Comparison of ENCODE assay signal across 21 cellular contexts in genomic region chr20:24747881-24748595, GRCh38.
"Had no signal": no experiment of that assay in that cellular context is flagged by ENCODE, and none has a peak within 500 bp of the region (broad histone marks: within the 10 kb centered on the region; RNA-seq: fewer than 3 reads in every experiment).

No MANE protein-coding gene starts in this region.

- H3K36me3 Mint-ChIP-seq: activated naive CD4-positive, alpha-beta T cell treated with anti-CD3 and anti-CD28 coated beads, Interleukin-2, amount 50 U/mL, for 24 hours; natural killer cell treated with Interleukin-12 subunit alpha and Interleukin-12 subunit beta and Interleukin-15 and Interleukin-18, amount 100 ng/mL, for 72 hours had no signal

- H3K4me1 ChIP-seq: lower lobe of right lung, tibial nerve, vagina had no signal

- H3K27ac ChIP-seq: epithelial cell of prostate, hepatocyte, lower lobe of right lung, neutrophil, tibial nerve, vagina, WERI-Rb-1 had no signal

- H3K9me3 ChIP-seq: lower lobe of right lung, neutrophil, vagina had no signal

- H3K27me3 ChIP-seq: hepatocyte, neutrophil, tibial nerve, vagina had no signal

- H3K4me2 ChIP-seq: hepatocyte had no signal

- H3K36me3 ChIP-seq: lower lobe of right lung, neutrophil, tibial nerve, vagina, WERI-Rb-1 had no signal

- ATAC-seq: activated T-cell treated with anti-CD3 and anti-CD28 coated beads, Interleukin-2, amount 50 U/mL, for 4 hours; left cardiac atrium; lower lobe of right lung; natural killer cell treated with Interleukin-12 subunit alpha and Interleukin-12 subunit beta and Interleukin-15 and Interleukin-18, amount 100 ng/mL, for 72 hours had no signal

- H3K4me1 Mint-ChIP-seq: activated naive CD4-positive, alpha-beta T cell treated with anti-CD3 and anti-CD28 coated beads, Interleukin-2, amount 50 U/mL, for 24 hours had no signal

- H3K4me3 ChIP-seq: hepatocyte, lower lobe of right lung, tibial nerve, vagina had no signal

- H3K9me3 Mint-ChIP-seq: activated naive CD4-positive, alpha-beta T cell treated with anti-CD3 and anti-CD28 coated beads, Interleukin-2, amount 50 U/mL, for 24 hours; activated T-cell treated with anti-CD3 and anti-CD28 coated beads, Interleukin-2, amount 50 U/mL, for 4 hours; natural killer cell treated with Interleukin-12 subunit alpha and Interleukin-12 subunit beta and Interleukin-15 and Interleukin-18, amount 100 ng/mL, for 72 hours had no signal

- H3K27ac Mint-ChIP-seq: activated naive CD4-positive, alpha-beta T cell treated with anti-CD3 and anti-CD28 coated beads, Interleukin-2, amount 50 U/mL, for 24 hours; natural killer cell treated with Interleukin-12 subunit alpha and Interleukin-12 subunit beta and Interleukin-15 and Interleukin-18, amount 100 ng/mL, for 72 hours had no signal

- H3K79me2 ChIP-seq: hepatocyte had no signal

- H2AFZ ChIP-seq: hepatocyte had no signal

- DNase-seq: activated CD4-positive, alpha-beta T cell treated with anti-CD3 and anti-CD28 coated beads for 1 hour; activated CD4-positive, alpha-beta T cell treated with anti-CD3 and anti-CD28 coated beads, Interleukin-2, amount 50 U/mL, for 4 hours; activated effector memory CD4-positive, alpha-beta T cell treated with Interleukin-2 at 50 U/mL for 16 hours; activated T-cell treated with anti-CD3 and anti-CD28 coated beads, Interleukin-2, amount 50 U/mL, for 4 hours; dermis blood vessel endothelial cell; foreskin fibroblast; left cardiac atrium; lower lobe of right lung; stimulated activated CD8-positive, alpha-beta memory T cell treated with anti-CD3 and anti-CD28 coated beads, Interleukin-4, amount 100 ng/mL, for 48 hours; stimulated activated naive CD4-positive, alpha-beta T cell treated with Interleukin-2 at 50 U/mL for 16 hours; substantia nigra; SW 1271; T-helper 2 cell; WERI-Rb-1 had no signal

- H3K4me3 Mint-ChIP-seq: activated naive CD4-positive, alpha-beta T cell treated with anti-CD3 and anti-CD28 coated beads, Interleukin-2, amount 50 U/mL, for 24 hours; activated T-cell treated with anti-CD3 and anti-CD28 coated beads, Interleukin-2, amount 50 U/mL, for 4 hours; natural killer cell treated with Interleukin-12 subunit alpha and Interleukin-12 subunit beta and Interleukin-15 and Interleukin-18, amount 100 ng/mL, for 72 hours had no signal
